1 cellular context compared by ENCODE assay signal in the genomic region with DNA sequence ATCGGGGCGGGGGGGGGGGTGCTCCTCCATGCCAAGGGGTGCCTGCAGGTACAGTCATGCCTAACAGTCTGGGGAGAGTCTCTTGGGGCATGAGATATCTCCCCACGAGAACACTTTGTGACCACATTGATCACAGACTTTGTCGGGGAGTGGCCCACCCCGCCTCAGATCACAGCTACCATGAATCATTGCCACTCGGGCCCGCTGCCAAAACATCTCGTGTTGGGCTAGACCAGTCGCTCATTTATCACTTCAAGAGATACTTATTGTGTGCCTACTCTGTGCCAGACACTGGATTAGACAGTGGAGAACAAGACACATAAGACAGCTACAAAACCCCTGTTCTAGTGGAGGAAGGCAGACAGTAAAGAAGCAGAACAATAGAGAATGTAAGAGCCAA.
TF ChIP-seq lines count a peak whose summit lies in the region.

No MANE protein-coding gene starts in this region.

TF ChIP-seq in K562, 482 proteins besides CTCF, POLR2A, EP300 and RAD21 (continued from another document):
- TF ChIP-seq HDAC8 (tag; IDR thresholded peaks at IDR 0.05) (no peak), FOSL1 (tag; conservative IDR thresholded peaks at IDR 0.05) (peak; percentile 39), SMC3 (conservative IDR thresholded peaks at IDR 0.05; ENCODE audit: insufficient read depth, low read depth, low read length) (no peak), ZNF644 (tag; IDR thresholded peaks at IDR 0.05; ENCODE audit: low read depth) (no peak), SIRT6 (IDR thresholded peaks at IDR 0.05; ENCODE audit: low read depth, low read length) (no peak), ZNF146 (CRISPR knock-in tag; IDR thresholded peaks at IDR 0.05; ENCODE audit: unreplicated experiment) (no peak), PHB2 (IDR thresholded peaks at IDR 0.05; ENCODE audit: low read depth) (no peak), DMBX1 (CRISPR knock-in tag; IDR thresholded peaks at IDR 0.05; ENCODE audit: borderline replicate concordance) (no peak), ZNF41 (CRISPR knock-in tag; conservative IDR thresholded peaks at IDR 0.05) (no peak), ARID2 (IDR thresholded peaks at IDR 0.05) (no peak), MYNN (IDR thresholded peaks at IDR 0.05) (no peak), MYNN (CRISPR knock-in tag; IDR thresholded peaks at IDR 0.05) (no peak), POLR3G (IDR thresholded peaks at IDR 0.05; ENCODE audit: extremely low read depth, insufficient read length, insufficient replicate concordance) (no peak)
- TF ChIP-seq, protein P1, sequence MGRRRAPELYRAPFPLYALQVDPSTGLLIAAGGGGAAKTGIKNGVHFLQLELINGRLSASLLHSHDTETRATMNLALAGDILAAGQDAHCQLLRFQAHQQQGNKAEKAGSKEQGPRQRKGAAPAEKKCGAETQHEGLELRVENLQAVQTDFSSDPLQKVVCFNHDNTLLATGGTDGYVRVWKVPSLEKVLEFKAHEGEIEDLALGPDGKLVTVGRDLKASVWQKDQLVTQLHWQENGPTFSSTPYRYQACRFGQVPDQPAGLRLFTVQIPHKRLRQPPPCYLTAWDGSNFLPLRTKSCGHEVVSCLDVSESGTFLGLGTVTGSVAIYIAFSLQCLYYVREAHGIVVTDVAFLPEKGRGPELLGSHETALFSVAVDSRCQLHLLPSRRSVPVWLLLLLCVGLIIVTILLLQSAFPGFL (CRISPR knock-in tag; IDR thresholded peaks at IDR 0.05) = no peak
- TF ChIP-seq, protein P2, sequence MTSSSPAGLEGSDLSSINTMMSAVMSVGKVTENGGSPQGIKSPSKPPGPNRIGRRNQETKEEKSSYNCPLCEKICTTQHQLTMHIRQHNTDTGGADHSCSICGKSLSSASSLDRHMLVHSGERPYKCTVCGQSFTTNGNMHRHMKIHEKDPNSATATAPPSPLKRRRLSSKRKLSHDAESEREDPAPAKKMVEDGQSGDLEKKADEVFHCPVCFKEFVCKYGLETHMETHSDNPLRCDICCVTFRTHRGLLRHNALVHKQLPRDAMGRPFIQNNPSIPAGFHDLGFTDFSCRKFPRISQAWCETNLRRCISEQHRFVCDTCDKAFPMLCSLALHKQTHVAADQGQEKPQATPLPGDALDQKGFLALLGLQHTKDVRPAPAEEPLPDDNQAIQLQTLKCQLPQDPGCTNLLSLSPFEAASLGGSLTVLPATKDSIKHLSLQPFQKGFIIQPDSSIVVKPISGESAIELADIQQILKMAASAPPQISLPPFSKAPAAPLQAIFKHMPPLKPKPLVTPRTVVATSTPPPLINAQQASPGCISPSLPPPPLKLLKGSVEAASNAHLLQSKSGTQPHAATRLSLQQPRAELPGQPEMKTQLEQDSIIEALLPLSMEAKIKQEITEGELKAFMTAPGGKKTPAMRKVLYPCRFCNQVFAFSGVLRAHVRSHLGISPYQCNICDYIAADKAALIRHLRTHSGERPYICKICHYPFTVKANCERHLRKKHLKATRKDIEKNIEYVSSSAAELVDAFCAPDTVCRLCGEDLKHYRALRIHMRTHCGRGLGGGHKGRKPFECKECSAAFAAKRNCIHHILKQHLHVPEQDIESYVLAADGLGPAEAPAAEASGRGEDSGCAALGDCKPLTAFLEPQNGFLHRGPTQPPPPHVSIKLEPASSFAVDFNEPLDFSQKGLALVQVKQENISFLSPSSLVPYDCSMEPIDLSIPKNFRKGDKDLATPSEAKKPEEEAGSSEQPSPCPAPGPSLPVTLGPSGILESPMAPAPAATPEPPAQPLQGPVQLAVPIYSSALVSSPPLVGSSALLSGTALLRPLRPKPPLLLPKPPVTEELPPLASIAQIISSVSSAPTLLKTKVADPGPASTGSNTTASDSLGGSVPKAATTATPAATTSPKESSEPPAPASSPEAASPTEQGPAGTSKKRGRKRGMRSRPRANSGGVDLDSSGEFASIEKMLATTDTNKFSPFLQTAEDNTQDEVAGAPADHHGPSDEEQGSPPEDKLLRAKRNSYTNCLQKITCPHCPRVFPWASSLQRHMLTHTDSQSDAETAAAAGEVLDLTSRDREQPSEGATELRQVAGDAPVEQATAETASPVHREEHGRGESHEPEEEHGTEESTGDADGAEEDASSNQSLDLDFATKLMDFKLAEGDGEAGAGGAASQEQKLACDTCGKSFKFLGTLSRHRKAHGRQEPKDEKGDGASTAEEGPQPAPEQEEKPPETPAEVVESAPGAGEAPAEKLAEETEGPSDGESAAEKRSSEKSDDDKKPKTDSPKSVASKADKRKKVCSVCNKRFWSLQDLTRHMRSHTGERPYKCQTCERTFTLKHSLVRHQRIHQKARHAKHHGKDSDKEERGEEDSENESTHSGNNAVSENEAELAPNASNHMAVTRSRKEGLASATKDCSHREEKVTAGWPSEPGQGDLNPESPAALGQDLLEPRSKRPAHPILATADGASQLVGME (CRISPR knock-in tag; IDR thresholded peaks at IDR 0.05) = no peak
- TF ChIP-seq, protein P3, sequence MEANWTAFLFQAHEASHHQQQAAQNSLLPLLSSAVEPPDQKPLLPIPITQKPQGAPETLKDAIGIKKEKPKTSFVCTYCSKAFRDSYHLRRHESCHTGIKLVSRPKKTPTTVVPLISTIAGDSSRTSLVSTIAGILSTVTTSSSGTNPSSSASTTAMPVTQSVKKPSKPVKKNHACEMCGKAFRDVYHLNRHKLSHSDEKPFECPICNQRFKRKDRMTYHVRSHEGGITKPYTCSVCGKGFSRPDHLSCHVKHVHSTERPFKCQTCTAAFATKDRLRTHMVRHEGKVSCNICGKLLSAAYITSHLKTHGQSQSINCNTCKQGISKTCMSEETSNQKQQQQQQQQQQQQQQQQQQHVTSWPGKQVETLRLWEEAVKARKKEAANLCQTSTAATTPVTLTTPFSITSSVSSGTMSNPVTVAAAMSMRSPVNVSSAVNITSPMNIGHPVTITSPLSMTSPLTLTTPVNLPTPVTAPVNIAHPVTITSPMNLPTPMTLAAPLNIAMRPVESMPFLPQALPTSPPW (CRISPR knock-in tag; IDR thresholded peaks at IDR 0.05) = peak; percentile 56
- TF ChIP-seq, protein P4, sequence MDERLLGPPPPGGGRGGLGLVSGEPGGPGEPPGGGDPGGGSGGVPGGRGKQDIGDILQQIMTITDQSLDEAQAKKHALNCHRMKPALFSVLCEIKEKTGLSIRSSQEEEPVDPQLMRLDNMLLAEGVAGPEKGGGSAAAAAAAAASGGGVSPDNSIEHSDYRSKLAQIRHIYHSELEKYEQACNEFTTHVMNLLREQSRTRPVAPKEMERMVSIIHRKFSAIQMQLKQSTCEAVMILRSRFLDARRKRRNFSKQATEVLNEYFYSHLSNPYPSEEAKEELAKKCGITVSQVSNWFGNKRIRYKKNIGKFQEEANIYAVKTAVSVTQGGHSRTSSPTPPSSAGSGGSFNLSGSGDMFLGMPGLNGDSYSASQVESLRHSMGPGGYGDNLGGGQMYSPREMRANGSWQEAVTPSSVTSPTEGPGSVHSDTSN (CRISPR knock-in tag; IDR thresholded peaks at IDR 0.05; ENCODE audit: low read depth) = no peak
- TF ChIP-seq, protein P4 (tag; conservative IDR thresholded peaks at IDR 0.05; ENCODE audit: low read depth) = peak; percentile 81
